In the genomic region with DNA sequence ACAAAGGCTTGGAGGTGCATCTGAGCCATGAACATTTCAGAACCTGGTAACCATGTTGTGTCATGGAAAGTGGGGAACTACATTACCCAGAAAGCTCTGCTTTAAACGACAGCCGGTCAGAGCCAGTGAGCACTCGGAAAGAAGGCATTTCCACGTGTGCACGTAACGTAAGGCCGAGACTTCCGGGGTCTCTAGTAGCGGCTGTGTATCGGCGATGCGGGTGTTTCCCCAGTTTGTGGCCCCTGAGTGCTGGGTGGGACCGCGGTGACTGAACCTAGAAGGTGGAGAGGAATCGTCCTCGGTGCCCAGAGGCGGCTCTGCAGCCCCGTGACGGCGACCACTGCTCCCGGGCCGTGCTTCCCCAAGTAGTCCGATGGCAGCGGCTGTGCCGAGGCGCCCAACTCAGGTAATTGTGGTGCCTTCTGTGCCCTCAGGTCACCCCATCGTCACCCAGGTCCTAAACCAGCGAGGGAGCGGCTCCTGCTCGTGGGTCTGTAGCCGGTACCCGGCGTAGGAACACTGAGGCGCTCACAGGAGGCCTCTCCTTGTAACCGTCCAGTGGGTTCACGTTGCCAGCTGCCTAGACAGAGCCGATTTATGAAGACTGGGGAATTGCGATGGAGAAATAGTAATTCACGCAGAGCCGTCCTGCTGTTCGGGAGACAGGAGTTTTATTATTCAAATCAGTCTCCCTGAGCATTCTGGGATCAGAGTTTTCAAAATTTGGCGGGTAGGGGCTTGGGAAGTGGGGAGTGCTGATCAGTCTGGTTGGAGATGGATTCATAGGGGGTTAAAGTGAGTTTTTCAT, we compare ENCODE assay signal across 8 cellular contexts. TPM values are rescaled to one million over a fixed set of nuclear protein-coding genes. Genes with fewer than 3 reads are reported as not detected.
DNase-seq lines count a peak whose midpoint lies in the region; ATAC-seq and TF ChIP-seq lines count a peak whose summit lies in the region.
"Not testable (repeated sequence)": the region's sequence is repeated elsewhere in the genome, so short reads cannot be mapped to it uniquely, and the experiment has no call there.

A gene (plus strand): TSS at position 194 of the 808 bp plus-strand sequence. CDS start 180 bp downstream, at position 374.

- H3K36me3 ChIP-seq in heart right ventricle (peaks cover 0 to 28% (median 7%) of the 10 kb centered on the region in 9 donors), tibial nerve (peaks cover 0 to 58% (median 0%) of the 10 kb centered on the region in 3 donors)

- peak within 1 kb of the TSS in 9 of 10 donors; percentile 48 to 89 (median 69) for H3K27ac ChIP-seq in heart right ventricle
- H3K27ac ChIP-seq in tibial nerve: peak within 1 kb of the TSS in 2 of 4 donors; percentile 64 to 81

- H3K9me3 ChIP-seq in heart right ventricle: not testable (repeated sequence)
- peaks cover 0 to 68% (median 0%) of the 10 kb centered on the region in 4 donors for H3K9me3 ChIP-seq in tibial nerve

- 0 to 1% methylated on average over 42 of the region's 42 CpGs for WGBS in heart right ventricle, 2 donors
- 1% methylated on average over 30 to 40 of the region's 42 CpGs for WGBS in tibial nerve, 2 donors

- peaks cover 5 to 23% (median 11%) of the 10 kb centered on the region in 9 donors for H3K4me1 ChIP-seq in heart right ventricle
- H3K4me1 ChIP-seq in tibial nerve: not testable (repeated sequence)

- peak within 1 kb of the TSS; percentile 91 to 93 for H3K27ac Mint-ChIP-seq in T-cell
- peak within 1 kb of the TSS; percentile 89 for H3K27ac Mint-ChIP-seq in activated naive CD8-positive, alpha-beta T cell treated with anti-CD3 and anti-CD28 coated beads, Interleukin-2, amount 50 U/mL, for 24 hours

- peaks cover 28 to 35% (median 31%) of the 10 kb centered on the region in 3 donors for H3K4me1 Mint-ChIP-seq in T-cell
- peaks cover 19% of the 10 kb centered on the region for H3K4me1 Mint-ChIP-seq in activated naive CD8-positive, alpha-beta T cell treated with anti-CD3 and anti-CD28 coated beads, Interleukin-2, amount 50 U/mL, for 24 hours

- H3K27me3 ChIP-seq in heart right ventricle, tibial nerve: not testable (repeated sequence)

- DNase-seq in NCI-H1105 treated with DMSO at 0.1 percent for 48 hours (lab: John Stamatoyannopoulos, UW) (peak; percentile 89), T-cell (peak; percentile 52 to 91 (median 83)), heart right ventricle (peak; percentile 49 to 76), pons (ENCODE audit: low spot score) (peak; percentile 89), tibial nerve (ENCODE audit: low spot score in 2 of 2) (peak in 1 of 2 donors; percentile 30)
- DNase-seq in activated naive CD8-positive, alpha-beta T cell treated with anti-CD3 and anti-CD28 coated beads, Interleukin-2, amount 50 U/mL, for 24 hours: peak; percentile 78

- ATAC-seq in HG02642 (IDR thresholded peaks at IDR 0.05; ENCODE audit: poor library complexity, unreplicated experiment): peak; percentile 96
- ATAC-seq in T-cell (replicated peaks in 1 of 4): peak; percentile 99 to 100 (median 100)
- peak; percentile 99 for ATAC-seq in activated naive CD8-positive, alpha-beta T cell treated with anti-CD3 and anti-CD28 coated beads, Interleukin-2, amount 50 U/mL, for 24 hours
- peak; percentile 93 to 98 (median 97) for ATAC-seq in heart right ventricle

- not testable (repeated sequence) for TF ChIP-seq EP300 in tibial nerve (IDR thresholded peaks at IDR 0.05)

- TF ChIP-seq POLR2A in GM10847 (IDR thresholded peaks at IDR 0.05; ENCODE audit: extremely low read depth, insufficient read length): peak; percentile 44
- not testable (repeated sequence) for TF ChIP-seq POLR2A in tibial nerve (IDR thresholded peaks at IDR 0.05)

- intact Hi-C loops in heart right ventricle (cut with DNase I): not testable (repeated sequence)

- POLR2A ChIA-PET in T-cell (lab: Charles Lee): interaction anchor here in 1 of 2 donors (0.6 to 0.8 kb wide), 3 partner anchors 30 to 574 kb away, joined by 3 to 4 read pairs (median 3); no protein-coding TSS in a partner anchor

- H3K4me3 ChIP-seq in heart right ventricle: peak within 1 kb of the TSS; percentile 68 to 88 (median 82)
- peak within 1 kb of the TSS; percentile 42 to 60 (median 51) for H3K4me3 ChIP-seq in tibial nerve

- not testable (repeated sequence) for TF ChIP-seq CTCF in heart right ventricle (IDR thresholded peaks at IDR 0.05); tibial nerve (IDR thresholded peaks at IDR 0.05)

- H3K9me3 Mint-ChIP-seq in T-cell; activated naive CD8-positive, alpha-beta T cell treated with anti-CD3 and anti-CD28 coated beads, Interleukin-2, amount 50 U/mL, for 24 hours: not testable (repeated sequence)

- H3K4me3 Mint-ChIP-seq in T-cell: peak within 1 kb of the TSS; percentile 92 to 97 (median 93)
- H3K4me3 Mint-ChIP-seq in activated naive CD8-positive, alpha-beta T cell treated with anti-CD3 and anti-CD28 coated beads, Interleukin-2, amount 50 U/mL, for 24 hours: peak within 1 kb of the TSS; percentile 92

- H3K36me3 Mint-ChIP-seq in T-cell: peaks cover 31% of the 10 kb centered on the region
- peaks cover 61% of the 10 kb centered on the region for H3K36me3 Mint-ChIP-seq in activated naive CD8-positive, alpha-beta T cell treated with anti-CD3 and anti-CD28 coated beads, Interleukin-2, amount 50 U/mL, for 24 hours (ENCODE audit: low read depth)

- CTCF ChIA-PET in T-cell (lab: Charles Lee): interaction anchor here in 1 of 2 donors (0.6 kb wide), 1 partner anchor 31 kb away, joined by 8 read pairs; no protein-coding TSS in a partner anchor

- not testable (repeated sequence) for H3K27me3 Mint-ChIP-seq in T-cell; activated naive CD8-positive, alpha-beta T cell treated with anti-CD3 and anti-CD28 coated beads, Interleukin-2, amount 50 U/mL, for 24 hours

RNA-seq across cellular contexts. Expression of the gene that starts here (rescaled TPM):
- total RNA-seq in T-cell (10 to 100 TPM; 56.6 to 60.5 (median 56.8) TPM), heart right ventricle (10 to 100 TPM; 16.0 to 24.8 (median 20.0) TPM), tibial nerve (10 to 100 TPM; 21.0 to 34.8 (median 28.3) TPM)
- polyA plus RNA-seq in heart right ventricle: 10 to 100 TPM in 1 of 2 donors, 1 to 10 TPM in 1; 4.2 to 39.1 TPM
